ENCODE assay signal across 1 cellular context in genomic region chr1:89815611-89816010, GRCh38.
TF ChIP-seq lines count a peak whose summit lies in the region.

No MANE protein-coding gene starts in this region.

TF ChIP-seq in GM12878, 131 proteins besides CTCF, POLR2A, EP300 and RAD21 (continued from another document and continues in another):
- TF ChIP-seq ZBTB33 (IDR thresholded peaks at IDR 0.05) (peak; percentile 71; the same call in 1 of the 2 replicates), ATF3 (IDR thresholded peaks at IDR 0.05; ENCODE audit: borderline replicate concordance, extremely low read depth, low read depth, low read length) (no peak), NFIC (IDR thresholded peaks at IDR 0.05; ENCODE audit: low read depth, low read length) (peak; percentile 47; the same call in 1 of the 2 replicates), PML (IDR thresholded peaks at IDR 0.05; ENCODE audit: low read length) (no peak), MYB (IDR thresholded peaks at IDR 0.05; ENCODE audit: borderline replicate concordance, low read depth, low read length) (no peak), MEF2A (IDR thresholded peaks at IDR 0.05; ENCODE audit: insufficient read depth, low read depth, low read length) (peak; percentile 52; the same call in 1 of the 2 replicates), CREM (IDR thresholded peaks at IDR 0.05; ENCODE audit: low read depth) (0 out of 2 replicates have a peak, but pooled peaks have one; percentile 20), ESRRA (IDR thresholded peaks at IDR 0.05; ENCODE audit: low read length) (no peak), ZBTB11 (CRISPR knock-in tag; IDR thresholded peaks at IDR 0.05) (no peak), CEBPZ (IDR thresholded peaks at IDR 0.05; ENCODE audit: low read depth, low read length) (no peak), MTA2 (IDR thresholded peaks at IDR 0.05; ENCODE audit: low read depth) (peak; percentile 38; the same call in 1 of the 2 replicates), JUND (IDR thresholded peaks at IDR 0.05; ENCODE audit: low read depth, low read length) (no peak), E2F8 (IDR thresholded peaks at IDR 0.05; ENCODE audit: low read depth, partially characterized antibody) (no peak), ZZZ3 (IDR thresholded peaks at IDR 0.05; ENCODE audit: control insufficient read depth, insufficient read length, low read depth) (no peak), YY1 (IDR thresholded peaks at IDR 0.05; ENCODE audit: low read depth, low read length) (no peak), POLR2AphosphoS2 (IDR thresholded peaks at IDR 0.05; ENCODE audit: low read depth, low read length) (no peak), RAD51 (IDR thresholded peaks at IDR 0.05) (no peak), IKZF1 (conservative IDR thresholded peaks at IDR 0.05) (peak; percentile 72), CHD1 (IDR thresholded peaks at IDR 0.05; ENCODE audit: low read depth, low read length) (no peak), BHLHE40 (IDR thresholded peaks at IDR 0.05; ENCODE audit: borderline replicate concordance in 1 of 2, low read depth in 2 of 2, low read length in 1 of 2) (no peak), SMARCA5 (IDR thresholded peaks at IDR 0.05) (no peak), SPI1 (IDR thresholded peaks at IDR 0.05; ENCODE audit: borderline replicate concordance, insufficient read depth, low read depth, low read length) (peak; percentile 67; the same call in 1 of the 2 replicates), ETV6 (conservative IDR thresholded peaks at IDR 0.05 in 1 of 2, IDR thresholded peaks at IDR 0.05 in 1 of 2; ENCODE audit: borderline replicate concordance in 1 of 2, low read depth in 1 of 2) (peak in 1 of 2 experiments; percentile 56; a peak in 1 of 4 replicates), SMC3 (IDR thresholded peaks at IDR 0.05; ENCODE audit: borderline replicate concordance, low read length) (no peak), SREBF1 (IDR thresholded peaks at IDR 0.05; ENCODE audit: low read length) (no peak), CBX5 (IDR thresholded peaks at IDR 0.05; ENCODE audit: low read depth) (no peak), PAX5 (IDR thresholded peaks at IDR 0.05; ENCODE audit: borderline replicate concordance, low read depth, low read length) (0 out of 2 replicates have a peak, but pooled peaks have one; percentile 16), EED (IDR thresholded peaks at IDR 0.05; ENCODE audit: low read depth) (peak; percentile 94), CHD4 (IDR thresholded peaks at IDR 0.05) (no peak), SIN3A (IDR thresholded peaks at IDR 0.05; ENCODE audit: low read depth, low read length) (no peak), CREB1 (IDR thresholded peaks at IDR 0.05; ENCODE audit: low read depth) (0 out of 2 replicates have a peak, but pooled peaks have one; percentile 27), SIX5 (IDR thresholded peaks at IDR 0.05; ENCODE audit: low read depth, low read length, severe bottlenecking) (no peak), RUNX3 (IDR thresholded peaks at IDR 0.05; ENCODE audit: low read length) (peak; percentile 85)
- TF ChIP-seq, protein P1, sequence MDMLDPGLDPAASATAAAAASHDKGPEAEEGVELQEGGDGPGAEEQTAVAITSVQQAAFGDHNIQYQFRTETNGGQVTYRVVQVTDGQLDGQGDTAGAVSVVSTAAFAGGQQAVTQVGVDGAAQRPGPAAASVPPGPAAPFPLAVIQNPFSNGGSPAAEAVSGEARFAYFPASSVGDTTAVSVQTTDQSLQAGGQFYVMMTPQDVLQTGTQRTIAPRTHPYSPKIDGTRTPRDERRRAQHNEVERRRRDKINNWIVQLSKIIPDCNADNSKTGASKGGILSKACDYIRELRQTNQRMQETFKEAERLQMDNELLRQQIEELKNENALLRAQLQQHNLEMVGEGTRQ (IDR thresholded peaks at IDR 0.05; ENCODE audit: borderline replicate concordance, low read depth, low read length), result no peak
- TF ChIP-seq, protein P2, sequence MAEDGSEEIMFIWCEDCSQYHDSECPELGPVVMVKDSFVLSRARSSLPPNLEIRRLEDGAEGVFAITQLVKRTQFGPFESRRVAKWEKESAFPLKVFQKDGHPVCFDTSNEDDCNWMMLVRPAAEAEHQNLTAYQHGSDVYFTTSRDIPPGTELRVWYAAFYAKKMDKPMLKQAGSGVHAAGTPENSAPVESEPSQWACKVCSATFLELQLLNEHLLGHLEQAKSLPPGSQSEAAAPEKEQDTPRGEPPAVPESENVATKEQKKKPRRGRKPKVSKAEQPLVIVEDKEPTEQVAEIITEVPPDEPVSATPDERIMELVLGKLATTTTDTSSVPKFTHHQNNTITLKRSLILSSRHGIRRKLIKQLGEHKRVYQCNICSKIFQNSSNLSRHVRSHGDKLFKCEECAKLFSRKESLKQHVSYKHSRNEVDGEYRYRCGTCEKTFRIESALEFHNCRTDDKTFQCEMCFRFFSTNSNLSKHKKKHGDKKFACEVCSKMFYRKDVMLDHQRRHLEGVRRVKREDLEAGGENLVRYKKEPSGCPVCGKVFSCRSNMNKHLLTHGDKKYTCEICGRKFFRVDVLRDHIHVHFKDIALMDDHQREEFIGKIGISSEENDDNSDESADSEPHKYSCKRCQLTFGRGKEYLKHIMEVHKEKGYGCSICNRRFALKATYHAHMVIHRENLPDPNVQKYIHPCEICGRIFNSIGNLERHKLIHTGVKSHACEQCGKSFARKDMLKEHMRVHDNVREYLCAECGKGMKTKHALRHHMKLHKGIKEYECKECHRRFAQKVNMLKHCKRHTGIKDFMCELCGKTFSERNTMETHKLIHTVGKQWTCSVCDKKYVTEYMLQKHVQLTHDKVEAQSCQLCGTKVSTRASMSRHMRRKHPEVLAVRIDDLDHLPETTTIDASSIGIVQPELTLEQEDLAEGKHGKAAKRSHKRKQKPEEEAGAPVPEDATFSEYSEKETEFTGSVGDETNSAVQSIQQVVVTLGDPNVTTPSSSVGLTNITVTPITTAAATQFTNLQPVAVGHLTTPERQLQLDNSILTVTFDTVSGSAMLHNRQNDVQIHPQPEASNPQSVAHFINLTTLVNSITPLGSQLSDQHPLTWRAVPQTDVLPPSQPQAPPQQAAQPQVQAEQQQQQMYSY (CRISPR knock-in tag; IDR thresholded peaks at IDR 0.05), result no peak
- TF ChIP-seq, protein P3, sequence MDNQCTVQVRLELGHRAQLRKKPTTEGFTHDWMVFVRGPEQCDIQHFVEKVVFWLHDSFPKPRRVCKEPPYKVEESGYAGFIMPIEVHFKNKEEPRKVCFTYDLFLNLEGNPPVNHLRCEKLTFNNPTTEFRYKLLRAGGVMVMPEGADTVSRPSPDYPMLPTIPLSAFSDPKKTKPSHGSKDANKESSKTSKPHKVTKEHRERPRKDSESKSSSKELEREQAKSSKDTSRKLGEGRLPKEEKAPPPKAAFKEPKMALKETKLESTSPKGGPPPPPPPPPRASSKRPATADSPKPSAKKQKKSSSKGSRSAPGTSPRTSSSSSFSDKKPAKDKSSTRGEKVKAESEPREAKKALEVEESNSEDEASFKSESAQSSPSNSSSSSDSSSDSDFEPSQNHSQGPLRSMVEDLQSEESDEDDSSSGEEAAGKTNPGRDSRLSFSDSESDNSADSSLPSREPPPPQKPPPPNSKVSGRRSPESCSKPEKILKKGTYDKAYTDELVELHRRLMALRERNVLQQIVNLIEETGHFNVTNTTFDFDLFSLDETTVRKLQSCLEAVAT (IDR thresholded peaks at IDR 0.05), result 0 out of 2 replicates have a peak, but pooled peaks have one; percentile 38
- TF ChIP-seq, protein P4, sequence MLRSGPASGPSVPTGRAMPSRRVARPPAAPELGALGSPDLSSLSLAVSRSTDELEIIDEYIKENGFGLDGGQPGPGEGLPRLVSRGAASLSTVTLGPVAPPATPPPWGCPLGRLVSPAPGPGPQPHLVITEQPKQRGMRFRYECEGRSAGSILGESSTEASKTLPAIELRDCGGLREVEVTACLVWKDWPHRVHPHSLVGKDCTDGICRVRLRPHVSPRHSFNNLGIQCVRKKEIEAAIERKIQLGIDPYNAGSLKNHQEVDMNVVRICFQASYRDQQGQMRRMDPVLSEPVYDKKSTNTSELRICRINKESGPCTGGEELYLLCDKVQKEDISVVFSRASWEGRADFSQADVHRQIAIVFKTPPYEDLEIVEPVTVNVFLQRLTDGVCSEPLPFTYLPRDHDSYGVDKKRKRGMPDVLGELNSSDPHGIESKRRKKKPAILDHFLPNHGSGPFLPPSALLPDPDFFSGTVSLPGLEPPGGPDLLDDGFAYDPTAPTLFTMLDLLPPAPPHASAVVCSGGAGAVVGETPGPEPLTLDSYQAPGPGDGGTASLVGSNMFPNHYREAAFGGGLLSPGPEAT (IDR thresholded peaks at IDR 0.05; ENCODE audit: low read depth), result 0 out of 2 replicates have a peak, but pooled peaks have one; percentile 31
- TF ChIP-seq, protein P5, sequence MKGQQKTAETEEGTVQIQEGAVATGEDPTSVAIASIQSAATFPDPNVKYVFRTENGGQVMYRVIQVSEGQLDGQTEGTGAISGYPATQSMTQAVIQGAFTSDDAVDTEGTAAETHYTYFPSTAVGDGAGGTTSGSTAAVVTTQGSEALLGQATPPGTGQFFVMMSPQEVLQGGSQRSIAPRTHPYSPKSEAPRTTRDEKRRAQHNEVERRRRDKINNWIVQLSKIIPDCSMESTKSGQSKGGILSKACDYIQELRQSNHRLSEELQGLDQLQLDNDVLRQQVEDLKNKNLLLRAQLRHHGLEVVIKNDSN (IDR thresholded peaks at IDR 0.05; ENCODE audit: borderline replicate concordance, extremely low read length, insufficient read depth, low read depth, low read length), result no peak
